10 cellular contexts compared by ENCODE assay signal in the genomic region with DNA sequence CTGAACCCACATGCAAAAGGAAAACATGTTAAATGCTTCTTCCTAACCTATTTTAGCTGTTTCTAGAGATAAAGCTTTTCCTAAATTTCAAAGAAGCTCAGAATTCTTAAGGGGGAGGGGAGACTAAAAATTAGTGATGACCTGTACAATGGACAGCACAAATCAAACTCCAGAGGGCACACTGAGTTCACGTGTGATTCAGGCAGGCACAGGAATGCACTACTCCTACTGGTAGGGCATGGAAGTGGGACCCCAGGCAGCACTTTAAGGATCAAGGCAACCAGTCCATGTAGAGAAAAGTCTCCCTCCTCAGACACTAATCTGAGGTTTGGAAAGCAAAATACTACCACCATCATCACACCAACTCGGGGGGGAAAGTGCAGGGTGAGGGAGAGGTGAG. TPM values are rescaled to one million over a fixed set of nuclear protein-coding genes. Genes with fewer than 3 reads are reported as not detected.
A peak's percentile ranks its signal among the peaks of the same experiment; 100 is the strongest.
DNase-seq lines count a peak whose midpoint lies in the region; ATAC-seq and TF ChIP-seq lines count a peak whose summit lies in the region.
"Had no signal": no experiment of that assay in that cellular context is flagged by ENCODE, and none has a peak within 500 bp of the region (broad histone marks: within the 10 kb centered on the region; RNA-seq: fewer than 3 reads in every experiment).

No MANE protein-coding gene starts in this region.

- H3K9me3 ChIP-seq in adipocyte (ENCODE audit: control insufficient read depth, low read length): no peaks in the 10 kb centered on the region
- H3K9me3 ChIP-seq in liver (ENCODE audit: control insufficient read depth in 4 of 4, low read length in 3 of 4): no peaks in the 10 kb centered on the region
- no peaks in the 10 kb centered on the region for H3K9me3 ChIP-seq in CD4-positive, alpha-beta memory T cell (ENCODE audit: control insufficient read depth in 1 of 2, low read length in 2 of 2)

- H3K4me1 Mint-ChIP-seq in CD4-positive, alpha-beta memory T cell: no peaks in the 10 kb centered on the region
- H3K4me1 Mint-ChIP-seq: nephron had no signal

- H3K9me3 Mint-ChIP-seq in CD4-positive, alpha-beta memory T cell: no peaks in the 10 kb centered on the region
- H3K9me3 Mint-ChIP-seq: nephron had no signal

- H3K4me3 ChIP-seq in adipocyte (ENCODE audit: low read length) (no peak overlapping the region), liver (ENCODE audit: low read depth in 1 of 3, low read length in 3 of 3) (no peak overlapping the region)
- no peak overlapping the region for H3K4me3 ChIP-seq in CD4-positive, alpha-beta memory T cell (ENCODE audit: low read length in 2 of 2)

- no peak overlapping the region for H3K27ac Mint-ChIP-seq in CD4-positive, alpha-beta memory T cell
- H3K27ac Mint-ChIP-seq: nephron had no signal

- CTCF ChIA-PET in CD4-positive, alpha-beta memory T cell (lab: Charles Lee; ENCODE audit: partially characterized antibody): interaction anchor here (1.4 to 3.8 kb wide), 3 partner anchors 8 to 136 kb away, joined by 3 to 17 read pairs (median 5); no protein-coding TSS in a partner anchor

- TF ChIP-seq RAD21 in Ishikawa (IDR thresholded peaks at IDR 0.05; ENCODE audit: low read depth) (peak; percentile 41), liver (IDR thresholded peaks at IDR 0.05) (peak in 1 of 2 donors; percentile 41)

- H3K36me3 Mint-ChIP-seq in CD4-positive, alpha-beta memory T cell: no peaks in the 10 kb centered on the region

- DNase-seq in D341Med (ENCODE audit: low spot score): peak; percentile 47
- DNase-seq in adipocyte (ENCODE audit: low read depth): peak; percentile 10
- no peak for DNase-seq in activated CD8-positive, alpha-beta memory T cell treated with anti-CD3 and anti-CD28 coated beads, Interleukin-2, amount 50 U/mL, for 4 hours
- DNase-seq in CD4-positive, alpha-beta memory T cell: no peak
- no peak for DNase-seq in NCI-H146 treated with DMSO at 0.1 percent for 48 hours (lab: John Stamatoyannopoulos, UW; ENCODE audit: unreplicated experiment)
- DNase-seq: NCI-H446 treated with DMSO at 0.1 percent for 48 hours had no signal

- no peak overlapping the region for H3K27ac ChIP-seq in liver (ENCODE audit: low read depth in 1 of 2, low read length in 2 of 2)
- H3K27ac ChIP-seq in CD4-positive, alpha-beta memory T cell (ENCODE audit: low read depth, low read length): no peak overlapping the region

- H3K36me3 ChIP-seq in adipocyte (ENCODE audit: control insufficient read depth, insufficient read depth, low read length, severe bottlenecking): no peaks in the 10 kb centered on the region
- no peaks in the 10 kb centered on the region for H3K36me3 ChIP-seq in liver (ENCODE audit: control insufficient read depth in 4 of 4, insufficient read depth in 3 of 4, low read depth in 1 of 4, low read length in 3 of 4)
- no peaks in the 10 kb centered on the region for H3K36me3 ChIP-seq in CD4-positive, alpha-beta memory T cell (ENCODE audit: insufficient read depth, low read length)

- peak; percentile 18 for TF ChIP-seq CTCF in liver (IDR thresholded peaks at IDR 0.05; ENCODE audit: low read depth, low read length, missing input control)

- ATAC-seq in GM21390 (IDR thresholded peaks at IDR 0.05; ENCODE audit: unreplicated experiment): no peak

- intact Hi-C loops in CD4-positive, alpha-beta memory T cell (cut with micrococcal nuclease): no loop called here

- TF ChIP-seq EP300 in Ishikawa (IDR thresholded peaks at IDR 0.05; ENCODE audit: borderline replicate concordance): no peak

- POLR2A ChIA-PET in CD4-positive, alpha-beta memory T cell (lab: Charles Lee; ENCODE audit: partially characterized antibody): no interaction called here

- H3K27me3 Mint-ChIP-seq in CD4-positive, alpha-beta memory T cell: no peaks in the 10 kb centered on the region

- no peak overlapping the region for H3K9ac ChIP-seq in adipocyte (ENCODE audit: low read length)
- no peak overlapping the region for H3K9ac ChIP-seq in liver (ENCODE audit: low read depth in 1 of 2, low read length in 2 of 2)

- H3K4me1 ChIP-seq in adipocyte (ENCODE audit: control insufficient read depth, insufficient read depth, low read length) (no peaks in the 10 kb centered on the region), liver (ENCODE audit: control insufficient read depth in 4 of 4, insufficient read depth in 4 of 4, low read length in 3 of 4) (no peaks in the 10 kb centered on the region)
- no peaks in the 10 kb centered on the region for H3K4me1 ChIP-seq in CD4-positive, alpha-beta memory T cell (ENCODE audit: insufficient read depth, low read length)

- WGBS in liver: 53% methylated on average over 2 of the region's 2 CpGs

- H3K4me3 Mint-ChIP-seq in CD4-positive, alpha-beta memory T cell: no peak overlapping the region
- H3K4me3 Mint-ChIP-seq: nephron had no signal

- H3K27me3 ChIP-seq in adipocyte (replicated peaks; ENCODE audit: control insufficient read depth, insufficient read depth, low read length): no peaks in the 10 kb centered on the region
- H3K27me3 ChIP-seq in liver (ENCODE audit: control insufficient read depth in 4 of 4, insufficient read depth in 4 of 4, low read length in 3 of 4): no peaks in the 10 kb centered on the region
- H3K27me3 ChIP-seq in CD4-positive, alpha-beta memory T cell (ENCODE audit: insufficient read depth, low read length): no peaks in the 10 kb centered on the region

TF ChIP-seq in Ishikawa, 13 proteins besides CTCF, POLR2A, EP300 and RAD21 (continues in another document):
- TF ChIP-seq CEBPB (IDR thresholded peaks at IDR 0.05) (no peak), YY1 (IDR thresholded peaks at IDR 0.05; ENCODE audit: low read depth) (no peak), CREB1 (IDR thresholded peaks at IDR 0.05; ENCODE audit: low read depth) (no peak), EGR1 (IDR thresholded peaks at IDR 0.05) (no peak)
- TF ChIP-seq, protein P1, sequence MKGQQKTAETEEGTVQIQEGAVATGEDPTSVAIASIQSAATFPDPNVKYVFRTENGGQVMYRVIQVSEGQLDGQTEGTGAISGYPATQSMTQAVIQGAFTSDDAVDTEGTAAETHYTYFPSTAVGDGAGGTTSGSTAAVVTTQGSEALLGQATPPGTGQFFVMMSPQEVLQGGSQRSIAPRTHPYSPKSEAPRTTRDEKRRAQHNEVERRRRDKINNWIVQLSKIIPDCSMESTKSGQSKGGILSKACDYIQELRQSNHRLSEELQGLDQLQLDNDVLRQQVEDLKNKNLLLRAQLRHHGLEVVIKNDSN (IDR thresholded peaks at IDR 0.05): no peak
- TF ChIP-seq, protein P2, sequence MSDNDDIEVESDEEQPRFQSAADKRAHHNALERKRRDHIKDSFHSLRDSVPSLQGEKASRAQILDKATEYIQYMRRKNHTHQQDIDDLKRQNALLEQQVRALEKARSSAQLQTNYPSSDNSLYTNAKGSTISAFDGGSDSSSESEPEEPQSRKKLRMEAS (IDR thresholded peaks at IDR 0.05): no peak

TF ChIP-seq in liver, 16 proteins besides CTCF, POLR2A, EP300 and RAD21:
- peak in 1 of 2 donors; percentile 7 for TF ChIP-seq RXRA (IDR thresholded peaks at IDR 0.05)
- TF ChIP-seq TAF1 (conservative IDR thresholded peaks at IDR 0.05): no peak

RNA-seq across cellular contexts. Expression of a gene that starts 31.3 kb away (rescaled TPM):
- total RNA-seq in liver: not detected
- under 1 TPM in 1 of 2 donors, not detected in 1; 0.03 TPM for polyA plus RNA-seq in liver
- not detected for total RNA-seq in CD4-positive, alpha-beta memory T cell
- not detected for polyA plus RNA-seq in CD4-positive, alpha-beta memory T cell

RNA-seq across cellular contexts. Expression of a gene that starts 46.9 kb away (rescaled TPM):
- total RNA-seq in liver: not detected
- not detected for polyA plus RNA-seq in liver
- total RNA-seq in CD4-positive, alpha-beta memory T cell: not detected
- polyA plus RNA-seq in CD4-positive, alpha-beta memory T cell: not detected

Comparison
In these comparisons a context has a peak if more than half of its experiments do, and no peak if none do; other contexts are left out.
1. DNase-seq: peak in D341Med (single experiment) and adipocyte (single experiment); none in activated CD8-positive, alpha-beta memory T cell treated with anti-CD3 and anti-CD28 coated beads, Interleukin-2, amount 50 U/mL, for 4 hours (single experiment), CD4-positive, alpha-beta memory T cell (0 of 5) and NCI-H146 treated with DMSO at 0.1 percent for 48 hours (single experiment).